10 cellular contexts compared by ENCODE assay signal in genomic region chr15:69454953-69455352, GRCh38. TPM values are rescaled to one million over a fixed set of nuclear protein-coding genes. Genes with fewer than 3 reads are reported as not detected.
DNase-seq lines count a peak whose midpoint lies in the region; ATAC-seq and TF ChIP-seq lines count a peak whose summit lies in the region.
"Had no signal": no experiment of that assay in that cellular context is flagged by ENCODE, and none has a peak within 500 bp of the region (broad histone marks: within the 10 kb centered on the region; RNA-seq: fewer than 3 reads in every experiment).

No MANE protein-coding gene starts in this region.

- H3K79me2 ChIP-seq in Loucy (ENCODE audit: insufficient read depth, low read length): peaks cover 44% of the 10 kb centered on the region

- H3K9me3 ChIP-seq in Loucy (ENCODE audit: insufficient read depth, low read depth, low read length) (no peaks in the 10 kb centered on the region), gastroesophageal sphincter (no peaks in the 10 kb centered on the region)

- H3K9me3 Mint-ChIP-seq in Calu3 (ENCODE audit: low read depth, unreplicated experiment) (no peaks in the 10 kb centered on the region), nephron progenitor cell (no peaks in the 10 kb centered on the region)
- H3K9me3 Mint-ChIP-seq in central memory CD8-positive, alpha-beta T cell: no peaks in the 10 kb centered on the region

- DNase-seq in Calu3: no peak
- no peak for DNase-seq in central memory CD8-positive, alpha-beta T cell (ENCODE audit: low spot score in 2 of 2)
- DNase-seq in nephron progenitor cell: no peak
- DNase-seq in NCI-H1092 treated with DMSO at 0.1 percent for 48 hours (lab: John Stamatoyannopoulos, UW): no peak
- DNase-seq: kidney glomerular epithelial cell, NCI-H748 treated with DMSO at 0.1 percent for 48 hours had no signal

- H4K20me1 ChIP-seq in Loucy (ENCODE audit: insufficient read depth, low read length, poor library complexity, severe bottlenecking): peaks cover 48% of the 10 kb centered on the region

- intact Hi-C loops in Calu3 (cut with micrococcal nuclease; ENCODE audit: unreplicated experiment): loop anchor here (5.0 kb wide), 1 partner anchor 38 kb away; no protein-coding TSS in a partner anchor

- peak overlapping the region; percentile 95 for H3K4me2 ChIP-seq in Loucy (ENCODE audit: low read depth, low read length, poor library complexity, severe bottlenecking)

- BruUV-seq in Calu3 (replicated peaks; lab: Mats Ljungman, UMichigan): no TSS peak

- TF ChIP-seq EP300 in gastroesophageal sphincter (IDR thresholded peaks at IDR 0.05): no peak

- TF ChIP-seq POLR2A in gastroesophageal sphincter (IDR thresholded peaks at IDR 0.05): no peak

- peak overlapping the region; percentile 86 for H3K9ac ChIP-seq in Loucy (ENCODE audit: low read depth, low read length, poor library complexity, severe bottlenecking)

- H3K36me3 Mint-ChIP-seq in Calu3 (ENCODE audit: insufficient read depth, unreplicated experiment) (peaks cover 75% of the 10 kb centered on the region), nephron progenitor cell (ENCODE audit: low read depth) (peaks cover 45% of the 10 kb centered on the region)
- H3K36me3 Mint-ChIP-seq in central memory CD8-positive, alpha-beta T cell (ENCODE audit: insufficient read depth): peaks cover 52% of the 10 kb centered on the region

- H3K4me3 Mint-ChIP-seq in Calu3 (ENCODE audit: low read depth, unreplicated experiment) (peak overlapping the region; percentile 72), nephron progenitor cell (peak overlapping the region; percentile 95)
- H3K4me3 Mint-ChIP-seq in central memory CD8-positive, alpha-beta T cell: peak overlapping the region; percentile 93

- no peak overlapping the region for H2AFZ ChIP-seq in Loucy (ENCODE audit: low read length)

- H3K4me1 Mint-ChIP-seq in Calu3 (ENCODE audit: low read depth, unreplicated experiment) (peaks cover 13% of the 10 kb centered on the region), nephron progenitor cell (peaks cover 48% of the 10 kb centered on the region)
- H3K4me1 Mint-ChIP-seq in central memory CD8-positive, alpha-beta T cell: peaks cover 43% of the 10 kb centered on the region

- H3K27me3 Mint-ChIP-seq in Calu3 (ENCODE audit: unreplicated experiment): no peaks in the 10 kb centered on the region
- no peaks in the 10 kb centered on the region for H3K27me3 Mint-ChIP-seq in central memory CD8-positive, alpha-beta T cell
- H3K27me3 Mint-ChIP-seq in nephron progenitor cell (ENCODE audit: low read depth, poor library complexity): no peaks in the 10 kb centered on the region

- CTCF ChIA-PET in Calu3 (lab: Charles Lee): interaction anchor here (1.4 to 3.3 kb wide), 2 partner anchors 11 kb away, joined by 6 to 13 read pairs; no protein-coding TSS in a partner anchor

- no peaks in the 10 kb centered on the region for H3K9me2 ChIP-seq in Loucy (replicated peaks; ENCODE audit: low read depth, low read length)

- H3K4me3 ChIP-seq in Loucy (ENCODE audit: low read length, poor library complexity, severe bottlenecking) (peak overlapping the region; percentile 86), gastroesophageal sphincter (peak overlapping the region in 1 of 2 donors; percentile 96)

- peak overlapping the region in 1 of 4 donors; percentile 38 for H3K27ac ChIP-seq in gastroesophageal sphincter

- 19 to 43% methylated on average over 5 of the region's 5 CpGs for WGBS in gastroesophageal sphincter (ENCODE audit: low coverage in 1 of 2), 2 donors

- peaks cover 30% of the 10 kb centered on the region for H3K4me1 ChIP-seq in Loucy (ENCODE audit: insufficient read depth, low read length, poor library complexity, severe bottlenecking)
- peaks cover 0 to 52% (median 15%) of the 10 kb centered on the region in 3 donors for H3K4me1 ChIP-seq in gastroesophageal sphincter

- H3K27ac Mint-ChIP-seq in Calu3 (ENCODE audit: unreplicated experiment) (peak overlapping the region; percentile 66), nephron progenitor cell (no peak overlapping the region)
- H3K27ac Mint-ChIP-seq in central memory CD8-positive, alpha-beta T cell (ENCODE audit: low read depth): peak overlapping the region; percentile 97

- H3K36me3 ChIP-seq in Loucy (ENCODE audit: insufficient read depth, low read length) (peaks cover 35% of the 10 kb centered on the region), gastroesophageal sphincter (peaks cover 0 to 34% of the 10 kb centered on the region in 2 donors)

- H3K27me3 ChIP-seq in Loucy (ENCODE audit: insufficient read depth, low read length, poor library complexity, severe bottlenecking) (peaks cover 10% of the 10 kb centered on the region), gastroesophageal sphincter (no peaks in the 10 kb centered on the region)

- H3F3A ChIP-seq in Loucy (ENCODE audit: low read depth): peaks cover 16% of the 10 kb centered on the region; the same call in 1 of the 2 replicates

- TF ChIP-seq CTCF in Calu3 (IDR thresholded peaks at IDR 0.05; ENCODE audit: unreplicated experiment) (no peak), Loucy (conservative IDR thresholded peaks at IDR 0.05; ENCODE audit: low read length) (no peak), nephron progenitor cell (IDR thresholded peaks at IDR 0.05) (no peak), gastroesophageal sphincter (IDR thresholded peaks at IDR 0.05) (no peak)

- no peak for ATAC-seq in central memory CD8-positive, alpha-beta T cell (replicated peaks; ENCODE audit: extremely low read depth, poor library complexity, severe bottlenecking)
- no peak for ATAC-seq in gastroesophageal sphincter
- ATAC-seq in GM21447 (IDR thresholded peaks at IDR 0.05; ENCODE audit: unreplicated experiment): no peak
- no peak for ATAC-seq in HG03571 (IDR thresholded peaks at IDR 0.05; ENCODE audit: unreplicated experiment)

RNA-seq across cellular contexts. Expression of gene RPLP1, which starts 2.3 kb away (rescaled TPM):
- total RNA-seq in Calu3 (2022) (1,386 and 1,535 TPM in 2 replicates), gastroesophageal sphincter (100 to 1,000 TPM; 337 to 657 (median 426) TPM)

RNA-seq across cellular contexts. Expression of gene KIF23, which starts 40.8 kb away (rescaled TPM):
- 71.8 and 108 TPM in 2 replicates for total RNA-seq in Calu3 (2022)
- total RNA-seq in gastroesophageal sphincter: 1 to 10 TPM; 1.1 to 8.6 (median 4.7) TPM
